In genomic region chr10:102819054-102819453, GRCh38 we compare ENCODE assay signal across 15 cellular contexts. TPM values are rescaled to one million over a fixed set of nuclear protein-coding genes. Genes with fewer than 3 reads are reported as not detected.
DNase-seq lines count a peak whose midpoint lies in the region; ATAC-seq, FAIRE-seq and TF ChIP-seq lines count a peak whose summit lies in the region.
"Had no signal": no experiment of that assay in that cellular context is flagged by ENCODE, and none has a peak within 500 bp of the region (broad histone marks: within the 10 kb centered on the region; RNA-seq: fewer than 3 reads in every experiment).

No MANE protein-coding gene starts in this region.

- H3K27ac Mint-ChIP-seq in MCF 10A (ENCODE audit: low read depth, unreplicated experiment): no peak overlapping the region

- no peaks in the 10 kb centered on the region for H3K27me3 ChIP-seq in breast epithelium
- H3K27me3 ChIP-seq in pancreas: no peaks in the 10 kb centered on the region
- no peaks in the 10 kb centered on the region for H3K27me3 ChIP-seq in uterus

- TF ChIP-seq POLR2A in breast epithelium (IDR thresholded peaks at IDR 0.05) (no peak), uterus (IDR thresholded peaks at IDR 0.05) (no peak)

- no peak for TF ChIP-seq CTCF in breast epithelium (IDR thresholded peaks at IDR 0.05)
- TF ChIP-seq CTCF in MCF 10A (IDR thresholded peaks at IDR 0.05; ENCODE audit: unreplicated experiment): no peak
- no peak for TF ChIP-seq CTCF in epithelial cell of esophagus (IDR thresholded peaks at IDR 0.05; ENCODE audit: insufficient read depth, low read depth, low read length, missing control alignments)
- no peak for TF ChIP-seq CTCF in pancreas (IDR thresholded peaks at IDR 0.05)
- no peak for TF ChIP-seq CTCF in uterus (IDR thresholded peaks at IDR 0.05)
- no peak for TF ChIP-seq CTCF in D721Med (IDR thresholded peaks at IDR 0.05; ENCODE audit: insufficient read depth, missing control alignments)

- H3K4me3 ChIP-seq in breast epithelium: no peak overlapping the region
- no peak overlapping the region for H3K4me3 ChIP-seq in epithelial cell of esophagus (ENCODE audit: low read length)
- H3K4me3 ChIP-seq in pancreas: no peak overlapping the region
- H3K4me3 ChIP-seq in uterus: no peak overlapping the region

- FAIRE-seq in pancreas (lab: Jason Lieb, UNC): no peak
- no peak for FAIRE-seq in D721Med (lab: Jason Lieb, UNC)

- CTCF ChIA-PET in MCF 10A (lab: Yijun Ruan, JAX): interaction anchor here (0.7 kb wide), 1 partner anchor 83 kb away, joined by 3 read pairs; no protein-coding TSS in a partner anchor

- no TSS peak for BruUV-seq in MCF 10A (replicated peaks; lab: Mats Ljungman, UMichigan)

- H3K4me1 Mint-ChIP-seq in MCF 10A (ENCODE audit: insufficient read depth, unreplicated experiment): no peaks in the 10 kb centered on the region

- intact Hi-C loops in breast epithelium (cut with DNase I; ENCODE audit: low total_unique reads): no loop called here
- intact Hi-C loops in MCF 10A (cut with micrococcal nuclease): no loop called here
- intact Hi-C loops in pancreas (cut with DNase I): no loop called here
- intact Hi-C loops in uterus (cut with DNase I; ENCODE audit: low total_unique reads): no loop called here

- no peaks in the 10 kb centered on the region for H3K27me3 Mint-ChIP-seq in MCF 10A (ENCODE audit: insufficient read depth, unreplicated experiment)

- peak overlapping the region; percentile 68 to 77 for H3K27ac ChIP-seq in breast epithelium
- peak overlapping the region in 1 of 4 donors; percentile 37 for H3K27ac ChIP-seq in pancreas
- H3K27ac ChIP-seq in uterus: peak overlapping the region; percentile 3 to 54

- peaks cover 28% of the 10 kb centered on the region for H3K36me3 Mint-ChIP-seq in MCF 10A (ENCODE audit: insufficient read depth, unreplicated experiment)

- H3K9me3 ChIP-seq in breast epithelium (no peaks in the 10 kb centered on the region), pancreas (no peaks in the 10 kb centered on the region), uterus (no peaks in the 10 kb centered on the region)

- POLR2A ChIA-PET in MCF 10A (lab: Yijun Ruan, JAX): no interaction called here

- H3K9me3 Mint-ChIP-seq in MCF 10A (ENCODE audit: unreplicated experiment): no peaks in the 10 kb centered on the region

- ATAC-seq in pancreas (peak in 3 of 4 donors; percentile 4 to 34 (median 29)), SK-N-SH treated with all-trans-retinoic acid at 6 μM for 48 hours (no peak)

- DNase-seq in breast epithelium (ENCODE audit: low spot score in 2 of 2) (peak in 1 of 2 donors; percentile 22), MCF 10A (ENCODE audit: unreplicated experiment) (no peak), epithelial cell of esophagus (ENCODE audit: low read depth) (peak; percentile 57), pancreas (peak in 1 of 6 donors; percentile 33), uterus (no peak), hepatic stellate cell (ENCODE audit: low spot score) (no peak), D721Med (ENCODE audit: insufficient read length, low spot score) (no peak)
- DNase-seq: DMS 273 treated with DMSO at 0.1 percent for 48 hours, NCI-H1092 treated with DMSO at 0.1 percent for 48 hours, NCI-H446 treated with DMSO at 0.1 percent for 48 hours, SHP77 had no signal

- 48 to 59% methylated on average over 6 of the region's 6 CpGs for WGBS in pancreas, 2 donors

- H3K4me1 ChIP-seq in breast epithelium: peaks cover 0 to 8% of the 10 kb centered on the region in 2 donors
- peaks cover 0 to 8% (median 0%) of the 10 kb centered on the region in 3 donors for H3K4me1 ChIP-seq in pancreas
- peaks cover 0 to 12% of the 10 kb centered on the region in 2 donors for H3K4me1 ChIP-seq in uterus

- H3K4me3 Mint-ChIP-seq in MCF 10A (ENCODE audit: unreplicated experiment): no peak overlapping the region

- no peaks in the 10 kb centered on the region for H3K36me3 ChIP-seq in breast epithelium
- H3K36me3 ChIP-seq in pancreas: peaks cover 0 to 2% (median 0%) of the 10 kb centered on the region in 3 donors
- no peaks in the 10 kb centered on the region for H3K36me3 ChIP-seq in uterus

TF ChIP-seq in SK-N-SH treated with all-trans-retinoic acid at 6 μM for 48 hours, 23 proteins besides CTCF, POLR2A, EP300 and RAD21:
- no peak for TF ChIP-seq ESRRG (CRISPR knock-in tag; IDR thresholded peaks at IDR 0.05)

RNA-seq across cellular contexts. Expression of gene CYP17A1, which starts 18.2 kb away (rescaled TPM):
- total RNA-seq in breast epithelium (not detected), MCF 10A (2022) (not detected in 2 replicates), pancreas (1 to 10 TPM in 1 of 6 donors, under 1 TPM in 4, not detected in 1; 0.12 to 6.4 (median 0.38) TPM), uterus (1 to 10 TPM in 2 of 4 donors, under 1 TPM in 1, not detected in 1; 0.83 to 3.6 (median 1.6) TPM)
- polyA plus RNA-seq in pancreas: under 1 TPM; 0.11 to 0.35 TPM
- total RNA-seq: A172, mesenteric fat pad, subcutaneous adipose tissue had no signal

RNA-seq across cellular contexts. Expression of gene BORCS7, which starts 35.0 kb away (rescaled TPM):
- 10 to 100 TPM; 44.8 to 73.5 (median 61.0) TPM for total RNA-seq in breast epithelium
- total RNA-seq in MCF 10A (2022): 13.1 and 18.0 TPM in 2 replicates
- 10 to 100 TPM in 2 of 6 donors, 1 to 10 TPM in 4; 5.3 to 11.8 (median 9.6) TPM for total RNA-seq in pancreas
- polyA plus RNA-seq in pancreas: 10 to 100 TPM; 11.1 to 24.3 TPM
- total RNA-seq in uterus: 10 to 100 TPM; 17.6 to 80.2 (median 44.7) TPM

RNA-seq across cellular contexts. Expression of gene AS3MT, which starts 50.2 kb away (rescaled TPM):
- total RNA-seq in breast epithelium (1 to 10 TPM; 3.7 to 5.6 (median 5.2) TPM), MCF 10A (2022) (0.25 and 0.26 TPM in 2 replicates), pancreas (1 to 10 TPM in 5 of 6 donors, under 1 TPM in 1; 0.87 to 3.2 (median 2.7) TPM), uterus (10 to 100 TPM in 1 of 4 donors, 1 to 10 TPM in 2, under 1 TPM in 1; 0.51 to 15.3 (median 2.6) TPM)
- 10 to 100 TPM in 1 of 2 donors, 1 to 10 TPM in 1; 6.3 to 11.4 TPM for polyA plus RNA-seq in pancreas
